ENCODE assay signal across 9 cellular contexts in genomic region chr14:58637391-58638230, GRCh38. TPM values are rescaled to one million over a fixed set of nuclear protein-coding genes. Genes with fewer than 3 reads are reported as not detected.
DNase-seq lines count a peak whose midpoint lies in the region; ATAC-seq and TF ChIP-seq lines count a peak whose summit lies in the region.
"Had no signal": no experiment of that assay in that cellular context is flagged by ENCODE, and none has a peak within 500 bp of the region (broad histone marks: within the 10 kb centered on the region; RNA-seq: fewer than 3 reads in every experiment).

DACT1 (plus strand) TSS chr14:58637962; CDS start chr14:58638203, 241 bp downstream.

- H3K23ac ChIP-seq in trophoblast cell (ENCODE audit: low read length): no peak within 1 kb of the TSS

- ATAC-seq in HG02973 (IDR thresholded peaks at IDR 0.05; ENCODE audit: unreplicated experiment) (peak; percentile 44), heart right ventricle (peak; percentile 65 to 91 (median 76))

- H3K4me2 ChIP-seq in trophoblast cell (ENCODE audit: low read length): peak within 1 kb of the TSS; percentile 80

- peak within 1 kb of the TSS; percentile 71 for H2AFZ ChIP-seq in trophoblast cell (ENCODE audit: insufficient read depth, low read length, poor library complexity)

- H4K8ac ChIP-seq in trophoblast cell (ENCODE audit: low read depth, low read length): peak within 1 kb of the TSS; percentile 84

- 0 to 1% (median 0%) methylated on average over 16 to 92 of the region's 94 CpGs for WGBS in adrenal gland, 4 donors
- WGBS in heart right ventricle, 2 donors: 1% methylated on average over 54 to 92 of the region's 94 CpGs
- WGBS in trophoblast cell (ENCODE audit: extremely low coverage, insufficient coverage, insufficient read length): no CpG with 5 or more reads among the region's 94 CpGs

- peak within 1 kb of the TSS; percentile 89 for H2BK12ac ChIP-seq in trophoblast cell (ENCODE audit: low read length)

- POLR2A ChIA-PET in AG04449 (lab: Yijun Ruan, JAX) (interaction anchor here (0.6 to 2.1 kb wide), 17 partner anchors 10 to 845 kb away, joined by 3 to 18 read pairs (median 3); no protein-coding TSS in a partner anchor), RWPE1 (lab: Yijun Ruan, JAX; ENCODE audit: low non-redundant PET) (no interaction called here)

- peaks cover 9 to 18% of the 10 kb centered on the region in 2 donors for H3K4me1 ChIP-seq in adrenal gland (replicated peaks in 1 of 2)
- H3K4me1 ChIP-seq in heart right ventricle: peaks cover 0 to 43% (median 23%) of the 10 kb centered on the region in 9 donors
- H3K4me1 ChIP-seq in trophoblast cell (ENCODE audit: control insufficient read depth in 1 of 2, insufficient read depth in 2 of 2, low read length in 2 of 2): peaks cover 12% of the 10 kb centered on the region in 2 experiments

- TF ChIP-seq CTCF in AG04449 (IDR thresholded peaks at IDR 0.05; ENCODE audit: insufficient read depth, low read length, missing control alignments) (peak; percentile 8), RWPE1 (conservative IDR thresholded peaks at IDR 0.05; ENCODE audit: low read depth) (no peak), adrenal gland (IDR thresholded peaks at IDR 0.05) (peak in 1 of 6 experiments; percentile 27), heart right ventricle (IDR thresholded peaks at IDR 0.05) (peak in 3 of 9 donors; percentile 10 to 12 (median 12))

- peak within 1 kb of the TSS; percentile 98 for H3K18ac ChIP-seq in trophoblast cell (ENCODE audit: low read length)

- TF ChIP-seq POLR2A in GM18526 (IDR thresholded peaks at IDR 0.05; ENCODE audit: extremely low read depth, insufficient read length) (peak; percentile 74), adrenal gland (IDR thresholded peaks at IDR 0.05) (peak in 1 of 2 donors; percentile 39)

- peak within 1 kb of the TSS; percentile 99 for H3K14ac ChIP-seq in trophoblast cell (ENCODE audit: low read length)

- peak within 1 kb of the TSS; percentile 100 for H3K9ac ChIP-seq in trophoblast cell (ENCODE audit: low read length)

- peaks cover 36% of the 10 kb centered on the region for H3K79me1 ChIP-seq in trophoblast cell (ENCODE audit: low read length)

- H3K36me3 ChIP-seq in adrenal gland (replicated peaks in 1 of 2) (no peaks in the 10 kb centered on the region), heart right ventricle (peaks cover 0 to 16% (median 0%) of the 10 kb centered on the region in 9 donors), trophoblast cell (ENCODE audit: control insufficient read depth in 1 of 2, insufficient read depth in 2 of 2, low read length in 2 of 2) (peaks cover 9 to 13% of the 10 kb centered on the region in 2 experiments)

- H3K27me3 ChIP-seq in adrenal gland: no peaks in the 10 kb centered on the region
- H3K27me3 ChIP-seq in heart right ventricle: peaks cover 0 to 36% (median 0%) of the 10 kb centered on the region in 7 donors
- H3K27me3 ChIP-seq in trophoblast cell (ENCODE audit: insufficient read depth, low read length): no peaks in the 10 kb centered on the region

- no peaks in the 10 kb centered on the region for H3K9me3 ChIP-seq in adrenal gland (replicated peaks in 1 of 3)
- H3K9me3 ChIP-seq in heart right ventricle: no peaks in the 10 kb centered on the region
- H3K9me3 ChIP-seq in trophoblast cell (ENCODE audit: insufficient read depth, low read depth, low read length): no peaks in the 10 kb centered on the region

- intact Hi-C loops in adrenal gland (cut with DNase I) (no loop called here), heart right ventricle (cut with DNase I) (loop anchor here in 8 of 10 donors (2.0 to 10.0 kb wide), 7 partner anchors 73 to 417 kb away; no protein-coding TSS in a partner anchor)

- peak within 1 kb of the TSS; percentile 95 for H4K91ac ChIP-seq in trophoblast cell (ENCODE audit: low read depth, low read length)

- peak within 1 kb of the TSS; percentile 85 for H3K4me3 ChIP-seq in AG04449 (ENCODE audit: low read depth, low read length)
- H3K4me3 ChIP-seq in adrenal gland: peak within 1 kb of the TSS; percentile 21 to 87 (median 31)
- H3K4me3 ChIP-seq in heart right ventricle: peak within 1 kb of the TSS; percentile 49 to 81 (median 70)
- peak within 1 kb of the TSS; percentile 98 for H3K4me3 ChIP-seq in trophoblast cell (ENCODE audit: low read depth, low read length)

- peak within 1 kb of the TSS; percentile 80 for H4K12ac ChIP-seq in trophoblast cell (ENCODE audit: low read depth, low read length)

- peak within 1 kb of the TSS; percentile 89 for H2BK120ac ChIP-seq in trophoblast cell (ENCODE audit: insufficient read depth, low read length, poor library complexity)

- CTCF ChIA-PET in AG04449 (lab: Yijun Ruan, JAX): interaction anchor here (0.6 to 10.9 kb wide), 33 partner anchors 10 to 791 kb away, joined by 3 to 148 read pairs (median 5); no protein-coding TSS in a partner anchor
- CTCF ChIA-PET in RWPE1 (lab: Yijun Ruan, JAX): interaction anchor here (0.6 to 2.9 kb wide), 6 partner anchors 134 to 1497 kb away, joined by 3 to 10 read pairs (median 4); no protein-coding TSS in a partner anchor

- H2AK5ac ChIP-seq in trophoblast cell (ENCODE audit: low read length): peak within 1 kb of the TSS; percentile 21

- H3K27ac ChIP-seq in RWPE1: peak within 1 kb of the TSS; percentile 58
- H3K27ac ChIP-seq in adrenal gland: peak within 1 kb of the TSS; percentile 14 to 88 (median 62)
- peak within 1 kb of the TSS; percentile 71 to 93 (median 84) for H3K27ac ChIP-seq in heart right ventricle
- H3K27ac ChIP-seq in trophoblast cell (ENCODE audit: low read depth, low read length): peak within 1 kb of the TSS; percentile 99

- H3K79me2 ChIP-seq in trophoblast cell (ENCODE audit: control insufficient read depth, insufficient read depth, low read length, poor library complexity): peaks cover 17% of the 10 kb centered on the region

- peak within 1 kb of the TSS; percentile 95 for H3K4ac ChIP-seq in trophoblast cell (ENCODE audit: low read depth, low read length)

- peak within 1 kb of the TSS; percentile 85 for H2BK5ac ChIP-seq in trophoblast cell (ENCODE audit: low read depth, low read length, poor library complexity)

- DNase-seq in AG04449 (ENCODE audit: low read depth, low spot score): no peak
- DNase-seq in RWPE1 (ENCODE audit: low spot score): peak; percentile 17
- peak; percentile 43 to 65 (median 58) for DNase-seq in adrenal gland
- peak; percentile 51 to 77 for DNase-seq in heart right ventricle
- peak; percentile 20 to 60 for DNase-seq in trophoblast cell
- no peak for DNase-seq in NCI-H2029 (lab: John Stamatoyannopoulos, UW)

RNA-seq across cellular contexts. Expression of gene DACT1, which starts in this region (rescaled TPM):
- total RNA-seq in adrenal gland (10 to 100 TPM in 7 of 8 donors, 1 to 10 TPM in 1; 5.6 to 32.1 (median 14.3) TPM), heart right ventricle (1 to 10 TPM; 1.3 to 5.5 (median 3.1) TPM)
- polyA plus RNA-seq in adrenal gland (1 to 10 TPM; 2.9 to 5.3 (median 3.7) TPM), heart right ventricle (1 to 10 TPM; 1.1 to 1.7 TPM)
- 75.1 and 80.9 TPM in 2 replicates for polyA plus RNA-seq in trophoblast cell (2013)
- total RNA-seq: HT1080 had no signal

Comparison
In these comparisons a context has a peak if more than half of its experiments do, and no peak if none do; other contexts are left out.
1. DNase-seq: peak in RWPE1 (single experiment), adrenal gland (7 of 7), heart right ventricle (2 of 2) and trophoblast cell (2 of 2); none in AG04449 (single experiment) and NCI-H2029 (single experiment).
2. H3K4me3 ChIP-seq: peak in every context shown above with its lines; median percentile 98 in trophoblast cell; 85 in AG04449; 70 in heart right ventricle; 31 in adrenal gland.
3. intact Hi-C loops: an anchor here in heart right ventricle (2.0 to 10.0 kb wide); none called in adrenal gland.
4. Peak in every context shown above with its lines, with median percentiles within 50 percentile points of each other: H3K27ac ChIP-seq.